ENCODE assay signal across 8 cellular contexts in the genomic region with DNA sequence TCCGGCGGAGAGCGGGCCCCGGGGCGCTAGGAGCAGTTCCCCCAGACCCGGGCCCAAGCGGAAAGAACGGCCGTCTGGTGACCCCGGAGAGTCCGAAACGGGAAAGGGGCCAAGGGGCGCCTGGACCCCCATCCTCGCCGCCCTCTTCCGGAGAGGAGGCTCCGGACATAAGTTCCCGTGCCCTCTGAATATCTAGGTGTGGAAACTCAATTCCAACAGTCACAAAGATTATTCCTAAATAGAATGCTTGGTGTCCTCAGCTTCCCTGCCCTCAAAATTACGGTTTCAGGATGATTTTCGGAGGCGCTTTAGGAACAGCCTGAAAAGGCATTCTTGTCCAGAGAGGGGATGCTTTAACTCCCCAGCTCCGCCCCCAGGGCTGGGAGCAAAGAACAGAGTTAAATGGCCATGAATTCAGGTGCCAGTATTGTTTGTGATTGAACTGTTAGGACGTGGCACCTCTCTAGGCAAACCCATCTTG. TPM values are rescaled to one million over a fixed set of nuclear protein-coding genes. Genes with fewer than 3 reads are reported as not detected.
DNase-seq lines count a peak whose midpoint lies in the region; ATAC-seq, FAIRE-seq and TF ChIP-seq lines count a peak whose summit lies in the region.

No MANE protein-coding gene starts in this region.

- H3K9ac ChIP-seq in mesenchymal stem cell (ENCODE audit: low read length) = peak overlapping the region; percentile 93

- no peak overlapping the region for H3K27ac Mint-ChIP-seq in central memory CD8-positive, alpha-beta T cell (ENCODE audit: low read depth)

- peak; percentile 27 to 57 for ATAC-seq in A549
- ATAC-seq in central memory CD8-positive, alpha-beta T cell (replicated peaks; ENCODE audit: extremely low read depth, poor library complexity, severe bottlenecking) = no peak
- no peak for ATAC-seq in GM21381 (IDR thresholded peaks at IDR 0.05; ENCODE audit: unreplicated experiment)

- peaks cover 14% of the 10 kb centered on the region for H3K79me1 ChIP-seq in mesenchymal stem cell (replicated peaks; ENCODE audit: low read length, poor library complexity, severe bottlenecking)

- TF ChIP-seq CTCF in A549 (IDR thresholded peaks at IDR 0.05) = no peak

- H3K4me1 ChIP-seq in A549 (peaks cover 49% of the 10 kb centered on the region), mesenchymal stem cell (ENCODE audit: control insufficient read depth, insufficient read depth, low read depth, low read length) (peaks cover 10% of the 10 kb centered on the region)

- H3K27me3 Mint-ChIP-seq in central memory CD8-positive, alpha-beta T cell = peaks cover 70% of the 10 kb centered on the region

- H3K14ac ChIP-seq in mesenchymal stem cell (ENCODE audit: low read length in 2 of 2) = no peak overlapping the region

- H3K9me3 ChIP-seq in A549 = no peaks in the 10 kb centered on the region
- H3K9me3 ChIP-seq in mesenchymal stem cell (ENCODE audit: control insufficient read depth, low read length) = no peaks in the 10 kb centered on the region

- H3K23ac ChIP-seq in mesenchymal stem cell (ENCODE audit: low read length in 2 of 2) = no peak overlapping the region

- H3K18ac ChIP-seq in mesenchymal stem cell (ENCODE audit: low read depth in 1 of 2, low read length in 2 of 2) = peak overlapping the region in 1 of 2 experiments; percentile 66

- H2BK12ac ChIP-seq in mesenchymal stem cell (ENCODE audit: low read length in 2 of 2) = no peak overlapping the region

- peak overlapping the region; percentile 7 for H4K91ac ChIP-seq in mesenchymal stem cell (ENCODE audit: low read length)

- CTCF ChIA-PET in A549 (lab: Yijun Ruan, JAX) = interaction anchor here (1.1 to 4.0 kb wide), 16 partner anchors 10 to 317 kb away, joined by 3 to 20 read pairs (median 4); no protein-coding TSS in a partner anchor

- TF ChIP-seq RAD21 in A549 (conservative IDR thresholded peaks at IDR 0.05 in 1 of 2, IDR thresholded peaks at IDR 0.05 in 1 of 2) = no peak; a peak in 1 of 5 replicates

- no peak for FAIRE-seq in A549 (lab: Jason Lieb, UNC)

- H3K36me3 ChIP-seq in mesenchymal stem cell (ENCODE audit: control insufficient read depth in 1 of 2, insufficient read depth in 2 of 2, low read depth in 1 of 2, low read length in 2 of 2) = peaks cover 0 to 7% of the 10 kb centered on the region in 2 experiments

- no peaks in the 10 kb centered on the region for H3K36me3 Mint-ChIP-seq in central memory CD8-positive, alpha-beta T cell (ENCODE audit: insufficient read depth)

- H2AK5ac ChIP-seq in mesenchymal stem cell (ENCODE audit: low read length, severe bottlenecking) = no peak overlapping the region

- H3K4me2 ChIP-seq in A549 (peak overlapping the region; percentile 74), mesenchymal stem cell (ENCODE audit: low read length, poor library complexity, severe bottlenecking) (peak overlapping the region; percentile 94)

- TF ChIP-seq EP300 in A549 (IDR thresholded peaks at IDR 0.05) = no peak

- POLR2A ChIA-PET in A549 (lab: Yijun Ruan, JAX) = interaction anchor here (0.9 to 2.3 kb wide), 7 partner anchors 10 to 116 kb away, joined by 3 to 16 read pairs (median 5); no protein-coding TSS in a partner anchor

- peak overlapping the region; percentile 97 for H2BK120ac ChIP-seq in mesenchymal stem cell (ENCODE audit: low read depth, low read length)

- WGBS in A549 (ENCODE audit: missing lambda C conversion rate) = 10% methylated on average over 14 of the region's 23 CpGs
- 5% methylated on average over 23 of the region's 23 CpGs for WGBS in mesenchymal stem cell

- no peaks in the 10 kb centered on the region for H3K27me3 ChIP-seq in mesenchymal stem cell (ENCODE audit: control insufficient read depth in 1 of 2, insufficient read depth in 1 of 2, low read length in 2 of 2)

- peak overlapping the region in 1 of 2 experiments; percentile 44 for H3K4ac ChIP-seq in mesenchymal stem cell (ENCODE audit: low read depth in 1 of 2, low read length in 2 of 2)

- peak; percentile 36 to 49 for DNase-seq in A549 (ENCODE audit: low read depth in 1 of 2, low spot score in 1 of 2)
- DNase-seq in HT-29 (ENCODE audit: low spot score) = peak; percentile 30
- no peak for DNase-seq in central memory CD8-positive, alpha-beta T cell (ENCODE audit: low spot score in 2 of 2)
- DNase-seq in mesenchymal stem cell = peak; percentile 33
- no peak for DNase-seq in NCI-H446 (lab: John Stamatoyannopoulos, UW)
- no peak for DNase-seq in stimulated activated CD4-positive, alpha-beta T cell treated with anti-CD3 and anti-CD28 coated beads, Interleukin-4, amount 100 ng/mL, for 4 hours
- DNase-seq in SIG-M5 (lab: John Stamatoyannopoulos, UW) = no peak

- H3K4me1 Mint-ChIP-seq in central memory CD8-positive, alpha-beta T cell = peaks cover 18% of the 10 kb centered on the region

- peak overlapping the region; percentile 98 for H2BK15ac ChIP-seq in mesenchymal stem cell (ENCODE audit: low read depth, poor library complexity, severe bottlenecking)

- H2AFZ ChIP-seq in mesenchymal stem cell (ENCODE audit: low read depth, low read length) = peak overlapping the region; percentile 78

- H3K27ac ChIP-seq in A549 = peak overlapping the region; percentile 99 to 100
- peak overlapping the region; percentile 51 for H3K27ac ChIP-seq in mesenchymal stem cell (ENCODE audit: low read length, poor library complexity, severe bottlenecking)

- peak overlapping the region; percentile 77 for H3K4me3 Mint-ChIP-seq in central memory CD8-positive, alpha-beta T cell

- peak overlapping the region; percentile 67 for H2BK5ac ChIP-seq in mesenchymal stem cell (ENCODE audit: low read depth, low read length, poor library complexity, severe bottlenecking)

- TF ChIP-seq POLR2A in A549 (IDR thresholded peaks at IDR 0.05; ENCODE audit: low read length) = no peak

- no peaks in the 10 kb centered on the region for H3K9me3 Mint-ChIP-seq in central memory CD8-positive, alpha-beta T cell

- H4K8ac ChIP-seq in mesenchymal stem cell (ENCODE audit: low read length) = peak overlapping the region; percentile 46

- peak overlapping the region; percentile 97 for H3K4me3 ChIP-seq in A549
- H3K4me3 ChIP-seq in mesenchymal stem cell (ENCODE audit: insufficient read depth in 1 of 2, low read depth in 1 of 2, low read length in 2 of 2) = peak overlapping the region; percentile 72 to 76

TF ChIP-seq in A549, 52 proteins besides CTCF, POLR2A, EP300 and RAD21 (continues in another document):
- TF ChIP-seq ZFP36 (IDR thresholded peaks at IDR 0.05; ENCODE audit: borderline replicate concordance, partially characterized antibody) = no peak
- TF ChIP-seq FOSL2 (IDR thresholded peaks at IDR 0.05) = no peak
- TF ChIP-seq FOSL2 (CRISPR knock-in tag; IDR thresholded peaks at IDR 0.05) = 0 out of 2 replicates have a peak, but pooled peaks have one; percentile 3
- TF ChIP-seq, protein P1, sequence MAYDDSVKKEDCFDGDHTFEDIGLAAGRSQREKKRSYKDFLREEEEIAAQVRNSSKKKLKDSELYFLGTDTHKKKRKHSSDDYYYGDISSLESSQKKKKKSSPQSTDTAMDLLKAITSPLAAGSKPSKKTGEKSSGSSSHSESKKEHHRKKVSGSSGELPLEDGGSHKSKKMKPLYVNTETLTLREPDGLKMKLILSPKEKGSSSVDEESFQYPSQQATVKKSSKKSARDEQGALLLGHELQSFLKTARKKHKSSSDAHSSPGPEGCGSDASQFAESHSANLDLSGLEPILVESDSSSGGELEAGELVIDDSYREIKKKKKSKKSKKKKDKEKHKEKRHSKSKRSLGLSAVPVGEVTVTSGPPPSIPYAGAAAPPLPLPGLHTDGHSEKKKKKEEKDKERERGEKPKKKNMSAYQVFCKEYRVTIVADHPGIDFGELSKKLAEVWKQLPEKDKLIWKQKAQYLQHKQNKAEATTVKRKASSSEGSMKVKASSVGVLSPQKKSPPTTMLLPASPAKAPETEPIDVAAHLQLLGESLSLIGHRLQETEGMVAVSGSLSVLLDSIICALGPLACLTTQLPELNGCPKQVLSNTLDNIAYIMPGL (CRISPR knock-in tag; IDR thresholded peaks at IDR 0.05; ENCODE audit: borderline replicate concordance) = 0 out of 2 replicates have a peak, but pooled peaks have one; percentile 44
- TF ChIP-seq NPAS2 (CRISPR knock-in tag; IDR thresholded peaks at IDR 0.05; ENCODE audit: borderline replicate concordance) = no peak
- peak; percentile 20; the same call in 1 of the 2 replicates for TF ChIP-seq PHF8 (IDR thresholded peaks at IDR 0.05; ENCODE audit: borderline replicate concordance, low read depth)
- no peak for TF ChIP-seq JUNB (IDR thresholded peaks at IDR 0.05)
- no peak for TF ChIP-seq CBX2 (IDR thresholded peaks at IDR 0.05; ENCODE audit: borderline replicate concordance, low read depth)
- TF ChIP-seq CEBPB (IDR thresholded peaks at IDR 0.05) = no peak
- TF ChIP-seq HOXB5 (CRISPR knock-in tag; IDR thresholded peaks at IDR 0.05) = no peak
- TF ChIP-seq ESRRA (IDR thresholded peaks at IDR 0.05; ENCODE audit: borderline replicate concordance, low read length) = no peak
- TF ChIP-seq RFX5 (IDR thresholded peaks at IDR 0.05) = no peak
- TF ChIP-seq KDM5A (IDR thresholded peaks at IDR 0.05) = no peak
- TF ChIP-seq TP53 (CRISPR knock-in tag; IDR thresholded peaks at IDR 0.05) = no peak
- no peak for TF ChIP-seq FOXS1 (CRISPR knock-in tag; IDR thresholded peaks at IDR 0.05)
- TF ChIP-seq, protein P2, sequence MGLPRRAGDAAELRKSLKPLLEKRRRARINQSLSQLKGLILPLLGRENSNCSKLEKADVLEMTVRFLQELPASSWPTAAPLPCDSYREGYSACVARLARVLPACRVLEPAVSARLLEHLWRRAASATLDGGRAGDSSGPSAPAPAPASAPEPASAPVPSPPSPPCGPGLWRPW (IDR thresholded peaks at IDR 0.05) = no peak
- no peak for TF ChIP-seq ATOH8 (CRISPR knock-in tag; IDR thresholded peaks at IDR 0.05; ENCODE audit: low read depth)
- TF ChIP-seq HDAC2 (IDR thresholded peaks at IDR 0.05) = no peak
- no peak for TF ChIP-seq HOXA7 (CRISPR knock-in tag; IDR thresholded peaks at IDR 0.05)
- no peak for TF ChIP-seq SREBF2 (IDR thresholded peaks at IDR 0.05)

RNA-seq across cellular contexts. Expression of gene LHFPL2, which starts 0.7 kb away (rescaled TPM):
- polyA plus RNA-seq in A549 (2011; rRNA removed) = 24.9 and 32.2 TPM in 2 replicates
- polyA plus RNA-seq in A549 (2012; cell fraction: cytosol; rRNA removed) = 9.8 and 16.2 TPM in 2 replicates
- polyA plus RNA-seq in A549 (2012; cell fraction: nucleus; rRNA removed) = 17.8 and 26.0 TPM in 2 replicates
- 33.4 to 44.3 TPM (median 41.7 TPM) in 3 replicates for polyA plus RNA-seq in A549 (2017; fragmentation: RNase III; extraction: RNeasy Plus Mini Kit Qiagen cat#74134 plus additional on column Dnase treatment)
- 36.3 and 39.2 TPM in 2 replicates for polyA minus RNA-seq in A549 (2011; rRNA and poly(A)+ RNA removed)
- total RNA-seq in HT-29 (2014; rRNA removed; shearing (Covaris generic)) = 11.7 and 18.9 TPM in 2 replicates
- polyA plus RNA-seq in mesenchymal stem cell (2013, experiment 1 of 2) = 13.5 TPM
- 11.5 TPM for polyA plus RNA-seq in mesenchymal stem cell (2013, experiment 2 of 2)

Comparison
In these comparisons a context has a peak if more than half of its experiments do, and no peak if none do; other contexts are left out.
1. ATAC-seq: peak in A549 (2 of 2); none in central memory CD8-positive, alpha-beta T cell (single experiment) and GM21381 (single experiment).
2. DNase-seq: peak in A549 (2 of 2), HT-29 (single experiment) and mesenchymal stem cell (single experiment); none in central memory CD8-positive, alpha-beta T cell (0 of 2), NCI-H446 (0 of 2), stimulated activated CD4-positive, alpha-beta T cell treated with anti-CD3 and anti-CD28 coated beads, Interleukin-4, amount 100 ng/mL, for 4 hours (0 of 2) and SIG-M5 (single experiment).